Comparison of ENCODE assay signal across 17 cellular contexts in genomic region chr11:124923296-124923695, GRCh38. TPM values are rescaled to one million over a fixed set of nuclear protein-coding genes. Genes with fewer than 3 reads are reported as not detected.
A peak's percentile ranks its signal among the peaks of the same experiment; 100 is the strongest.
DNase-seq lines count a peak whose midpoint lies in the region; ATAC-seq and TF ChIP-seq lines count a peak whose summit lies in the region.
"Had no signal": no experiment of that assay in that cellular context is flagged by ENCODE, and none has a peak within 500 bp of the region (broad histone marks: within the 10 kb centered on the region; RNA-seq: fewer than 3 reads in every experiment).

No MANE protein-coding gene starts in this region.

- H3K27me3 ChIP-seq in dorsolateral prefrontal cortex (no peaks in the 10 kb centered on the region), GM23338 (ENCODE audit: insufficient read depth) (peaks cover 60% of the 10 kb centered on the region), esophagus squamous epithelium (peaks cover 0 to 38% (median 0%) of the 10 kb centered on the region in 4 donors)
- H3K27me3 ChIP-seq: SJCRH30 had no signal

- H3K27ac ChIP-seq in dorsolateral prefrontal cortex (peak overlapping the region in 40 of 59 donors; percentile 6 to 100 (median 68)), GM23338 (ENCODE audit: low read depth) (no peak overlapping the region), esophagus squamous epithelium (no peak overlapping the region)
- H3K27ac ChIP-seq: SJCRH30 had no signal

- peaks cover 24% of the 10 kb centered on the region for H3K27me3 Mint-ChIP-seq in T-helper 17 cell
- peaks cover 46% of the 10 kb centered on the region for H3K27me3 Mint-ChIP-seq in GM23338 (ENCODE audit: insufficient read depth, low read depth, poor library complexity)

- no peak overlapping the region for H3K4me3 Mint-ChIP-seq in T-helper 17 cell
- H3K4me3 Mint-ChIP-seq in GM23338, result no peak overlapping the region

- no peaks in the 10 kb centered on the region for H3K79me2 ChIP-seq in GM23338 (replicated peaks; ENCODE audit: insufficient read depth)

- H3K4me1 Mint-ChIP-seq in T-helper 17 cell, result peaks cover 7% of the 10 kb centered on the region
- no peaks in the 10 kb centered on the region for H3K4me1 Mint-ChIP-seq in GM23338

- peak; percentile 32 for ATAC-seq in T-helper 17 cell
- ATAC-seq in GM23338, result no peak
- no peak for ATAC-seq in HG03196 (IDR thresholded peaks at IDR 0.05; ENCODE audit: unreplicated experiment)
- ATAC-seq: Panc1 had no signal

- 0 out of 2 replicates have a peak, but pooled peaks cover 3% of the 10 kb centered on the region for H3F3A ChIP-seq in GM23338 (replicated peaks; ENCODE audit: low read depth)

- H3K36me3 ChIP-seq in GM23338 (ENCODE audit: insufficient read depth), result no peaks in the 10 kb centered on the region
- H3K36me3 ChIP-seq in esophagus squamous epithelium, result no peaks in the 10 kb centered on the region
- H3K36me3 ChIP-seq: HAP-1, SJCRH30 had no signal

- TF ChIP-seq POLR2A in esophagus squamous epithelium (IDR thresholded peaks at IDR 0.05), result no peak

- H3K4me1 ChIP-seq in GM23338 (ENCODE audit: insufficient read depth), result no peaks in the 10 kb centered on the region
- H3K4me1 ChIP-seq in esophagus squamous epithelium, result peaks cover 0 to 11% (median 2%) of the 10 kb centered on the region in 3 donors
- H3K4me1 ChIP-seq: HAP-1 had no signal

- peak; percentile 2 to 34 (median 14) for DNase-seq in stimulated activated naive CD4-positive, alpha-beta T cell (lab: John Stamatoyannopoulos, UW)
- DNase-seq in stimulated activated naive CD4-positive, alpha-beta T cell treated with Interleukin-2 at 50 U/mL for 16 hours (lab: John Stamatoyannopoulos, UW), result no peak
- no peak for DNase-seq in T-helper 17 cell
- no peak for DNase-seq in dorsolateral prefrontal cortex
- DNase-seq in GM23338 (ENCODE audit: low spot score), result no peak
- DNase-seq in esophagus squamous epithelium (lab: John Stamatoyannopoulos, UW), result no peak
- DNase-seq: ACHN, C1 segment of cervical spinal cord, DMS79 treated with DMSO at 0.1 percent for 48 hours, NCI-H1105 treated with DMSO at 0.1 percent for 48 hours, NCI-H1694, SJCRH30 had no signal

- H3K27ac Mint-ChIP-seq in T-helper 17 cell (no peak overlapping the region), GM23338 (no peak overlapping the region)

- no peak overlapping the region for H3K4me2 ChIP-seq in GM23338

- intact Hi-C loops in dorsolateral prefrontal cortex (cut with DNase I), result loop anchor here in 1 of 2 donors (10.0 kb wide), 1 partner anchor 48 kb away; no protein-coding TSS in a partner anchor
- intact Hi-C loops in esophagus squamous epithelium (cut with DNase I), result no loop called here

- H3K9me3 ChIP-seq in T-helper 17 cell (ENCODE audit: control insufficient read depth, low read length, poor library complexity, severe bottlenecking) (no peaks in the 10 kb centered on the region), esophagus squamous epithelium (no peaks in the 10 kb centered on the region)
- H3K9me3 ChIP-seq: HAP-1, SJCRH30 had no signal

- H3K9me3 Mint-ChIP-seq in GM23338, result peaks cover 19% of the 10 kb centered on the region

- TF ChIP-seq CTCF in dorsolateral prefrontal cortex (IDR thresholded peaks at IDR 0.05 in 54 of 56, conservative IDR thresholded peaks at IDR 0.05 in 2 of 56; ENCODE audit: low read depth in 1 of 56, partially characterized antibody in 56 of 56) (no peak), GM23338 (conservative IDR thresholded peaks at IDR 0.05; ENCODE audit: low read depth in 2 of 2) (no peak), esophagus squamous epithelium (IDR thresholded peaks at IDR 0.05) (no peak)

- H2AFZ ChIP-seq in GM23338, result no peak overlapping the region

- no peaks in the 10 kb centered on the region for H4K20me1 ChIP-seq in GM23338 (replicated peaks; ENCODE audit: insufficient read depth)

- H3K4me3 ChIP-seq in dorsolateral prefrontal cortex (no peak overlapping the region), GM23338 (no peak overlapping the region), esophagus squamous epithelium (no peak overlapping the region)
- H3K4me3 ChIP-seq: HAP-1, SJCRH30 had no signal

- peaks cover 9% of the 10 kb centered on the region; the same call in 1 of the 2 replicates for H3K9me2 ChIP-seq in GM23338 (ENCODE audit: insufficient read depth)

- peaks cover 7% of the 10 kb centered on the region for H3K36me3 Mint-ChIP-seq in T-helper 17 cell (ENCODE audit: low read depth)
- H3K36me3 Mint-ChIP-seq in GM23338 (ENCODE audit: low read depth), result no peaks in the 10 kb centered on the region; the same call in 2 of the 3 replicates

RNA-seq across cellular contexts. Expression of gene HEPN1, which starts 4.2 kb away (rescaled TPM):
- total RNA-seq in T-helper 17 cell (not detected), dorsolateral prefrontal cortex (under 1 TPM in 18 of 120 experiments, not detected in 102; 0.27 to 0.80 (median 0.43) TPM), esophagus squamous epithelium (not detected)
- not detected in 2 replicates for total RNA-seq in GM23338 (2014; rRNA removed; shearing (Covaris generic))
- not detected in 2 replicates for polyA plus RNA-seq in GM23338 (2016; fragmentation: Nextera tagmentation; extraction: Ambion mirVana)
- total RNA-seq: G401, NCI-H460, SJCRH30 had no signal

RNA-seq across cellular contexts. Expression of gene HEPACAM, which starts 12.6 kb away (rescaled TPM):
- total RNA-seq in T-helper 17 cell (not detected), dorsolateral prefrontal cortex (100 to 1,000 TPM in 119 of 120 experiments, 10 to 100 TPM in 1; 70.8 to 353 (median 174) TPM), esophagus squamous epithelium (not detected)
- total RNA-seq in GM23338 (2014; rRNA removed; shearing (Covaris generic)), result 0.17 TPM in 1 of 2 replicates, not detected in the other
- polyA plus RNA-seq in GM23338 (2016; fragmentation: Nextera tagmentation; extraction: Ambion mirVana), result not detected in 2 replicates
- total RNA-seq: G401, NCI-H460, SJCRH30 had no signal

RNA-seq across cellular contexts. Expression of gene ROBO4, which starts 25.6 kb away (rescaled TPM):
- total RNA-seq in T-helper 17 cell, result not detected
- 10 to 100 TPM in 87 of 120 experiments, 1 to 10 TPM in 33; 5.0 to 28.8 (median 11.9) TPM for total RNA-seq in dorsolateral prefrontal cortex
- not detected in 2 replicates for total RNA-seq in GM23338 (2014; rRNA removed; shearing (Covaris generic))
- 0.28 TPM in 1 of 2 replicates, not detected in the other for polyA plus RNA-seq in GM23338 (2016; fragmentation: Nextera tagmentation; extraction: Ambion mirVana)
- total RNA-seq in esophagus squamous epithelium, result 10 to 100 TPM in 2 of 4 donors, 1 to 10 TPM in 2; 4.5 to 11.9 (median 8.6) TPM
- total RNA-seq: G401, NCI-H460 had no signal

RNA-seq across cellular contexts. Expression of gene CCDC15, which starts 30.7 kb away (rescaled TPM):
- 1 to 10 TPM in 1 of 2 donors, under 1 TPM in 1; 0.91 to 1.3 TPM for total RNA-seq in T-helper 17 cell
- 1 to 10 TPM in 92 of 120 experiments, under 1 TPM in 28; 0.52 to 3.4 (median 1.4) TPM for total RNA-seq in dorsolateral prefrontal cortex
- 3.3 and 8.0 TPM in 2 replicates for total RNA-seq in GM23338 (2014; rRNA removed; shearing (Covaris generic))
- 1.8 and 2.9 TPM in 2 replicates for polyA plus RNA-seq in GM23338 (2016; fragmentation: Nextera tagmentation; extraction: Ambion mirVana)
- 1 to 10 TPM; 2.0 to 3.2 (median 2.9) TPM for total RNA-seq in esophagus squamous epithelium

RNA-seq across cellular contexts. Expression of gene ROBO3, which starts 58.1 kb away (rescaled TPM):
- total RNA-seq in T-helper 17 cell (10 to 100 TPM; 17.5 to 18.0 TPM), dorsolateral prefrontal cortex (10 to 100 TPM; 18.0 to 58.3 (median 28.9) TPM), esophagus squamous epithelium (10 to 100 TPM in 1 of 4 donors, 1 to 10 TPM in 3; 1.8 to 12.4 (median 3.8) TPM)
- total RNA-seq in GM23338 (2014; rRNA removed; shearing (Covaris generic)), result 8.0 and 17.0 TPM in 2 replicates
- polyA plus RNA-seq in GM23338 (2016; fragmentation: Nextera tagmentation; extraction: Ambion mirVana), result 21.0 and 21.4 TPM in 2 replicates

Comparison
In these comparisons a context has a peak if more than half of its experiments do, and no peak if none do; other contexts are left out.
1. DNase-seq: peak in stimulated activated naive CD4-positive, alpha-beta T cell (6 of 6); none in stimulated activated naive CD4-positive, alpha-beta T cell treated with Interleukin-2 at 50 U/mL for 16 hours (single experiment), T-helper 17 cell (0 of 3), dorsolateral prefrontal cortex (0 of 10), GM23338 (single experiment) and esophagus squamous epithelium (single experiment).
2. H3K27ac ChIP-seq: peak in dorsolateral prefrontal cortex (40 of 59); none in GM23338 (single experiment) and esophagus squamous epithelium (0 of 4).
3. RNA of gene HEPACAM, which starts 12.6 kb away (total RNA-seq): 70.8 to 353 TPM in dorsolateral prefrontal cortex; 0.17 TPM in GM23338, not detected in T-helper 17 cell and not detected in esophagus squamous epithelium; every median in the first group is over 10 times any median in the second.